Comparison of ENCODE assay signal across 11 cellular contexts in the genomic region with DNA sequence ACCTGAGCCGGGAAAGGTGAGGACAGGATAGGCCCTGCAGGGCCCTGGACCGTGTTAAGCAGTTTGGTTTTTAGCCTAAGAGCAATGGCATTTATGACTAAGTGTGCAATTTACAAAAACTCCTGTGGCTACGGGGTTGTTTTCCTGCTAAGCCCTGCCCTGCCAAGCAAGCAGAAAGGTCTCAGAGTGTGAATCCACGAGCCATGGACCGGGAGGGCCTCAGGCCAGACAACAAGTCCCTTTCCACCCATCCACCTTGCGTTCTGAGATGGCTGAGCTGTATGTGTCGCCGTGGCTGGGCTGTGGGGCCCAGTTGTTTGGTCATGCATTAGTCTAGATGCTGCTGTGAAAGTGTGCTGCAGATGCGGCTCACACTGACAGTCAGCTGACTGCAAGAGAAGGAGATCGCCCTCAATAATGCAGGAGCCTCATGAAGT. TPM values are rescaled to one million over a fixed set of nuclear protein-coding genes. Genes with fewer than 3 reads are reported as not detected.
DNase-seq lines count a peak whose midpoint lies in the region; ATAC-seq, FAIRE-seq and TF ChIP-seq lines count a peak whose summit lies in the region.
"Had no signal": no experiment of that assay in that cellular context is flagged by ENCODE, and none has a peak within 500 bp of the region (broad histone marks: within the 10 kb centered on the region; RNA-seq: fewer than 3 reads in every experiment).

No MANE protein-coding gene starts in this region.

- H3K4me3 ChIP-seq in fibroblast of mammary gland (ENCODE audit: control insufficient read depth, low read depth, low read length), result no peak overlapping the region
- H3K4me3 ChIP-seq: pancreas had no signal

- H3K36me3 Mint-ChIP-seq in activated CD4-positive, alpha-beta T cell treated with anti-CD3 and anti-CD28 coated beads for 36 hours (ENCODE audit: low read depth), result peaks cover 12% of the 10 kb centered on the region
- H3K36me3 Mint-ChIP-seq in activated CD4-positive, alpha-beta memory T cell treated with anti-CD3 and anti-CD28 coated beads, Interleukin-2, amount 10 ng/mL, durations not matched to agents 7 days and 5 days (ENCODE audit: low read depth), result peaks cover 38% of the 10 kb centered on the region

- CTCF ChIA-PET in activated CD4-positive, alpha-beta T cell treated with anti-CD3 and anti-CD28 coated beads for 36 hours (lab: Charles Lee), result interaction anchor here (1.0 kb wide), 1 partner anchor 129 kb away, joined by 3 read pairs; no protein-coding TSS in a partner anchor
- CTCF ChIA-PET in activated CD4-positive, alpha-beta memory T cell treated with anti-CD3 and anti-CD28 coated beads, Interleukin-2, amount 10 ng/mL, durations not matched to agents 7 days and 5 days (lab: Charles Lee), result no interaction called here

- peak; percentile 41 for DNase-seq in activated CD4-positive, alpha-beta T cell treated with anti-CD3 and anti-CD28 coated beads for 36 hours
- DNase-seq in activated CD4-positive, alpha-beta T cell treated with anti-CD3 and anti-CD28 coated beads for 1 hour, result no peak
- DNase-seq in activated CD4-positive, alpha-beta memory T cell treated with anti-CD3 and anti-CD28 coated beads, Interleukin-2, amount 10 ng/mL, durations not matched to agents 7 days and 5 days, result no peak
- DNase-seq in fibroblast of mammary gland (ENCODE audit: low read depth) (peak; percentile 54), NCI-H2081 treated with DMSO at 0.1 percent for 48 hours (lab: John Stamatoyannopoulos, UW) (no peak), D721Med (ENCODE audit: insufficient read length, low spot score) (no peak)
- DNase-seq in stimulated activated CD8-positive, alpha-beta memory T cell treated with anti-CD3 and anti-CD28 coated beads, Interleukin-4, amount 100 ng/mL, for 48 hours, result peak; percentile 46
- DNase-seq: activated CD4-positive, alpha-beta T cell treated with anti-CD3 and anti-CD28 coated beads, Interleukin-2, amount 50 U/mL, for 4 hours; cerebellar nuclear complex had no signal

- peak overlapping the region; percentile 52 for H3K27ac Mint-ChIP-seq in activated CD4-positive, alpha-beta T cell treated with anti-CD3 and anti-CD28 coated beads for 36 hours
- H3K27ac Mint-ChIP-seq in activated CD4-positive, alpha-beta memory T cell treated with anti-CD3 and anti-CD28 coated beads, Interleukin-2, amount 10 ng/mL, durations not matched to agents 7 days and 5 days, result peak overlapping the region; percentile 53

- POLR2A ChIA-PET in activated CD4-positive, alpha-beta T cell treated with anti-CD3 and anti-CD28 coated beads for 36 hours (lab: Charles Lee), result interaction anchor here (1.3 kb wide), 1 partner anchor 13 kb away, joined by 3 read pairs; no protein-coding TSS in a partner anchor
- POLR2A ChIA-PET in activated CD4-positive, alpha-beta memory T cell treated with anti-CD3 and anti-CD28 coated beads, Interleukin-2, amount 10 ng/mL, durations not matched to agents 7 days and 5 days (lab: Charles Lee), result interaction anchor here (1.3 kb wide), 1 partner anchor 34 kb away, joined by 4 read pairs; the partner anchor contains the start of gene AFAP1

- H3K9me3 Mint-ChIP-seq in activated CD4-positive, alpha-beta T cell treated with anti-CD3 and anti-CD28 coated beads for 36 hours (ENCODE audit: low read depth), result no peaks in the 10 kb centered on the region
- no peaks in the 10 kb centered on the region for H3K9me3 Mint-ChIP-seq in activated CD4-positive, alpha-beta memory T cell treated with anti-CD3 and anti-CD28 coated beads, Interleukin-2, amount 10 ng/mL, durations not matched to agents 7 days and 5 days

- no peak for FAIRE-seq in D721Med (lab: Jason Lieb, UNC)
- FAIRE-seq: pancreas had no signal

- intact Hi-C loops in activated CD4-positive, alpha-beta T cell treated with anti-CD3 and anti-CD28 coated beads for 36 hours (cut with DNase I, micrococcal nuclease), result loop anchor here in 1 of 2 experiments (10.0 kb wide), 1 partner anchor 461 kb away; no protein-coding TSS in a partner anchor

- H3K4me1 Mint-ChIP-seq in activated CD4-positive, alpha-beta T cell treated with anti-CD3 and anti-CD28 coated beads for 36 hours, result peaks cover 44% of the 10 kb centered on the region
- peaks cover 60% of the 10 kb centered on the region for H3K4me1 Mint-ChIP-seq in activated CD4-positive, alpha-beta memory T cell treated with anti-CD3 and anti-CD28 coated beads, Interleukin-2, amount 10 ng/mL, durations not matched to agents 7 days and 5 days

- H3K27me3 Mint-ChIP-seq in activated CD4-positive, alpha-beta T cell treated with anti-CD3 and anti-CD28 coated beads for 36 hours, result no peaks in the 10 kb centered on the region
- no peaks in the 10 kb centered on the region for H3K27me3 Mint-ChIP-seq in activated CD4-positive, alpha-beta memory T cell treated with anti-CD3 and anti-CD28 coated beads, Interleukin-2, amount 10 ng/mL, durations not matched to agents 7 days and 5 days

- peak; percentile 10 for ATAC-seq in activated CD4-positive, alpha-beta T cell treated with anti-CD3 and anti-CD28 coated beads for 36 hours
- no peak for ATAC-seq in HG03378 (IDR thresholded peaks at IDR 0.05; ENCODE audit: unreplicated experiment)

- TF ChIP-seq CTCF in fibroblast of mammary gland (conservative IDR thresholded peaks at IDR 0.05; ENCODE audit: control insufficient read depth, insufficient read depth, low read depth, low read length) (no peak), D721Med (IDR thresholded peaks at IDR 0.05; ENCODE audit: insufficient read depth, missing control alignments) (no peak)

- H3K4me3 Mint-ChIP-seq in activated CD4-positive, alpha-beta T cell treated with anti-CD3 and anti-CD28 coated beads for 36 hours, result no peak overlapping the region
- H3K4me3 Mint-ChIP-seq in activated CD4-positive, alpha-beta memory T cell treated with anti-CD3 and anti-CD28 coated beads, Interleukin-2, amount 10 ng/mL, durations not matched to agents 7 days and 5 days, result no peak overlapping the region

RNA-seq across cellular contexts. Expression of gene AFAP1, which starts 33.9 kb away (rescaled TPM):
- 10 to 100 TPM; 27.1 to 27.2 TPM for total RNA-seq in activated CD4-positive, alpha-beta T cell treated with anti-CD3 and anti-CD28 coated beads for 36 hours
- total RNA-seq in activated CD4-positive, alpha-beta memory T cell treated with anti-CD3 and anti-CD28 coated beads, Interleukin-2, amount 10 ng/mL, durations not matched to agents 7 days and 5 days, result 1 to 10 TPM; 5.9 to 6.5 TPM

Comparison
In these comparisons a context has a peak if more than half of its experiments do, and no peak if none do; other contexts are left out.
1. DNase-seq: peak in activated CD4-positive, alpha-beta T cell treated with anti-CD3 and anti-CD28 coated beads for 36 hours (single experiment), fibroblast of mammary gland (single experiment) and stimulated activated CD8-positive, alpha-beta memory T cell treated with anti-CD3 and anti-CD28 coated beads, Interleukin-4, amount 100 ng/mL, for 48 hours (single experiment); none in activated CD4-positive, alpha-beta T cell treated with anti-CD3 and anti-CD28 coated beads for 1 hour (single experiment), activated CD4-positive, alpha-beta memory T cell treated with anti-CD3 and anti-CD28 coated beads, Interleukin-2, amount 10 ng/mL, durations not matched to agents 7 days and 5 days (single experiment), NCI-H2081 treated with DMSO at 0.1 percent for 48 hours (single experiment) and D721Med (single experiment).